In the genomic region with DNA sequence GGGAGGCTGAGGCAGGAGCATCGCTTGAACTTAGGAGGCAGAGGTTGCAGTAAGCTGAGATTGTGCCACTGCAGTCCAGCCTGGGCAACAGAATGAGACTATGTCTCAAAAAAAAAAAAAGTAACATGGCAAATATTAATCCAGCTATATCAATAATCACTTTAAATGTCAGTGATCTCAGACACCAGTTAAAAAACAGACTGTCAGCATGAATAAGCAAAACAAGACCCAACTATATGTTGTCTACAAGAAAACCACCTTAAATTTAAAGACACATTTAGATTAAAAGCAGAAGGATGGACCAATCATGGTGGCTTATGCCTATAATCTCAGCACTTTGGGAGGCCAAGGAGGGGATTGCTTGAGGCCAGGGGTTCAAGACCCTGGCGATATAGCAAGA, we compare ENCODE assay signal across 15 cellular contexts. TPM values are rescaled to one million over a fixed set of nuclear protein-coding genes. Genes with fewer than 3 reads are reported as not detected.
A peak's percentile ranks its signal among the peaks of the same experiment; 100 is the strongest.
DNase-seq lines count a peak whose midpoint lies in the region; ATAC-seq and TF ChIP-seq lines count a peak whose summit lies in the region.
"Had no signal": no experiment of that assay in that cellular context is flagged by ENCODE, and none has a peak within 500 bp of the region (broad histone marks: within the 10 kb centered on the region; RNA-seq: fewer than 3 reads in every experiment).

No MANE protein-coding gene starts in this region.

- H3K27ac Mint-ChIP-seq in stimulated activated effector memory CD8-positive, alpha-beta T cell treated with anti-CD3 and anti-CD28 coated beads, Interleukin-12 subunit alpha, Interleukin-12 subunit beta, amount 100 ng/mL, for 72 hours: no peak overlapping the region
- H3K27ac Mint-ChIP-seq: B cell; CD4-positive, alpha-beta T cell had no signal

- no peak overlapping the region for H3K4me3 ChIP-seq in HL-60 (replicated peaks; ENCODE audit: insufficient read depth, low read length)
- no peak overlapping the region for H3K4me3 ChIP-seq in colonic mucosa
- H3K4me3 ChIP-seq in mucosa of descending colon: no peak overlapping the region
- H3K4me3 ChIP-seq: GM23248 had no signal

- H3K9me3 ChIP-seq in colonic mucosa: no peaks in the 10 kb centered on the region
- H3K9me3 ChIP-seq in mucosa of descending colon: no peaks in the 10 kb centered on the region

- H3K36me3 Mint-ChIP-seq in stimulated activated effector memory CD8-positive, alpha-beta T cell treated with anti-CD3 and anti-CD28 coated beads, Interleukin-12 subunit alpha, Interleukin-12 subunit beta, amount 100 ng/mL, for 72 hours: no peaks in the 10 kb centered on the region

- no peaks in the 10 kb centered on the region for H3K36me3 ChIP-seq in colonic mucosa
- H3K36me3 ChIP-seq in mucosa of descending colon (ENCODE audit: low read depth): no peaks in the 10 kb centered on the region

- no peak overlapping the region for H3K9ac ChIP-seq in colonic mucosa (ENCODE audit: low read depth in 2 of 2, low read length in 2 of 2)
- H3K9ac ChIP-seq: GM23248 had no signal

- intact Hi-C loops in colonic mucosa (cut with DNase I): no loop called here
- intact Hi-C loops in mucosa of descending colon (cut with DNase I, micrococcal nuclease): no loop called here

- no peaks in the 10 kb centered on the region for H3K4me1 Mint-ChIP-seq in stimulated activated effector memory CD8-positive, alpha-beta T cell treated with anti-CD3 and anti-CD28 coated beads, Interleukin-12 subunit alpha, Interleukin-12 subunit beta, amount 100 ng/mL, for 72 hours
- H3K4me1 Mint-ChIP-seq: B cell had no signal

- ATAC-seq in mucosa of descending colon: peak; percentile 5
- no peak for ATAC-seq in HG02852 (IDR thresholded peaks at IDR 0.05; ENCODE audit: unreplicated experiment)
- no peak for ATAC-seq in HG03442 (IDR thresholded peaks at IDR 0.05; ENCODE audit: unreplicated experiment)
- no peak for ATAC-seq in stimulated activated effector memory CD8-positive, alpha-beta T cell treated with anti-CD3 and anti-CD28 coated beads, Interleukin-12 subunit alpha, Interleukin-12 subunit beta, amount 100 ng/mL, for 72 hours

- no peaks in the 10 kb centered on the region for H3K9me3 Mint-ChIP-seq in stimulated activated effector memory CD8-positive, alpha-beta T cell treated with anti-CD3 and anti-CD28 coated beads, Interleukin-12 subunit alpha, Interleukin-12 subunit beta, amount 100 ng/mL, for 72 hours
- H3K9me3 Mint-ChIP-seq: CD4-positive, alpha-beta T cell had no signal

- peak overlapping the region; percentile 43 for H3K27ac ChIP-seq in HL-60 (replicated peaks)
- H3K27ac ChIP-seq in colonic mucosa: peak overlapping the region; percentile 90
- H3K27ac ChIP-seq in RWPE1: no peak overlapping the region
- H3K27ac ChIP-seq: GM23248 had no signal

- no peak for DNase-seq in HL-60 (ENCODE audit: low read depth in 1 of 2, low spot score in 1 of 2)
- DNase-seq in colonic mucosa: no peak
- no peak for DNase-seq in mucosa of descending colon
- no peak for DNase-seq in RWPE1 (ENCODE audit: low spot score)
- no peak for DNase-seq in stimulated activated effector memory CD8-positive, alpha-beta T cell treated with anti-CD3 and anti-CD28 coated beads, Interleukin-12 subunit alpha, Interleukin-12 subunit beta, amount 100 ng/mL, for 72 hours (ENCODE audit: low spot score in 2 of 2)
- DNase-seq: C1 segment of cervical spinal cord; CD4-positive, alpha-beta T cell; DMS153; DMS79 treated with DMSO at 0.1 percent for 48 hours; EL; GM23248; H7 had no signal

- POLR2A ChIA-PET in RWPE1 (lab: Yijun Ruan, JAX; ENCODE audit: low non-redundant PET): no interaction called here

- CTCF ChIA-PET in RWPE1 (lab: Yijun Ruan, JAX): interaction anchor here (0.6 to 0.7 kb wide), 2 partner anchors 28 to 116 kb away, joined by 3 to 4 read pairs; no protein-coding TSS in a partner anchor

- TF ChIP-seq CTCF in HL-60 (IDR thresholded peaks at IDR 0.05; ENCODE audit: insufficient read depth, low read length): no peak
- TF ChIP-seq CTCF in colonic mucosa (IDR thresholded peaks at IDR 0.05): no peak
- no peak for TF ChIP-seq CTCF in mucosa of descending colon (IDR thresholded peaks at IDR 0.05)
- TF ChIP-seq CTCF in RWPE1 (conservative IDR thresholded peaks at IDR 0.05; ENCODE audit: low read depth): no peak

- H3K27me3 ChIP-seq in HL-60 (ENCODE audit: insufficient read depth, poor library complexity, severe bottlenecking) (no peaks in the 10 kb centered on the region), colonic mucosa (no peaks in the 10 kb centered on the region)

- H3K4me1 ChIP-seq in colonic mucosa (no peaks in the 10 kb centered on the region), mucosa of descending colon (ENCODE audit: low read depth) (peaks cover 12% of the 10 kb centered on the region)

- H3K4me3 Mint-ChIP-seq in stimulated activated effector memory CD8-positive, alpha-beta T cell treated with anti-CD3 and anti-CD28 coated beads, Interleukin-12 subunit alpha, Interleukin-12 subunit beta, amount 100 ng/mL, for 72 hours: no peak overlapping the region
- H3K4me3 Mint-ChIP-seq: B cell; CD4-positive, alpha-beta T cell had no signal

RNA-seq across cellular contexts. Expression of a gene that starts 8.5 kb away (rescaled TPM):
- total RNA-seq in colonic mucosa (10 to 100 TPM; 32.9 to 78.0 TPM), mucosa of descending colon (10 to 100 TPM; 42.9 to 58.9 (median 52.2) TPM)

RNA-seq across cellular contexts. Expression of a gene that starts 38.7 kb away (rescaled TPM):
- 10 to 100 TPM; 55.0 to 63.9 TPM for total RNA-seq in colonic mucosa
- 10 to 100 TPM; 50.2 to 69.8 (median 62.2) TPM for total RNA-seq in mucosa of descending colon

RNA-seq across cellular contexts. Expression of a gene that starts 52.7 kb away (rescaled TPM):
- total RNA-seq in colonic mucosa: 10 to 100 TPM; 90.0 to 93.2 TPM
- total RNA-seq in mucosa of descending colon: 100 to 1,000 TPM in 2 of 3 donors, 10 to 100 TPM in 1; 97.5 to 170 (median 133) TPM
- total RNA-seq: B cell; CD4-positive, alpha-beta T cell had no signal
